In genomic region chr1:165697881-165698842, GRCh38 we compare ENCODE assay signal across 8 cellular contexts. TPM values are rescaled to one million over a fixed set of nuclear protein-coding genes. Genes with fewer than 3 reads are reported as not detected.
A peak's percentile ranks its signal among the peaks of the same experiment; 100 is the strongest.
DNase-seq lines count a peak whose midpoint lies in the region; ATAC-seq and TF ChIP-seq lines count a peak whose summit lies in the region.

Gene ALDH9A1, minus strand, starts transcription at chr1:165698562. Its CDS starts 4 bp downstream, at chr1:165698558.

- CTCF ChIA-PET in CD4-positive, alpha-beta memory T cell (lab: Charles Lee; ENCODE audit: partially characterized antibody), result interaction anchor here (0.8 to 5.0 kb wide), 9 partner anchors 11 to 217 kb away, joined by 3 to 23 read pairs (median 9); partner anchors contain the start of genes MGST3 and TMCO1

- peak; percentile 86 to 91 (median 87) for DNase-seq in CD4-positive, alpha-beta memory T cell
- DNase-seq in NCI-H748 treated with DMSO at 0.1 percent for 48 hours (lab: John Stamatoyannopoulos, UW), result peak; percentile 83
- DNase-seq in activated CD4-positive, alpha-beta T cell treated with anti-CD3 and anti-CD28 coated beads, Interleukin-2, amount 50 U/mL, for 24 hours (ENCODE audit: low read depth in 1 of 2, low spot score in 1 of 2), result peak; percentile 72 to 81
- DNase-seq in stimulated activated CD4-positive, alpha-beta T cell treated with anti-CD3 and anti-CD28 coated beads, Interleukin-4, amount 100 ng/mL, for 24 hours, result peak; percentile 88

- peak in 1 of 2 donors; percentile 6 for TF ChIP-seq RAD21 in liver (IDR thresholded peaks at IDR 0.05)

- H3K36me3 ChIP-seq in CD4-positive, alpha-beta memory T cell (ENCODE audit: insufficient read depth, low read length), result no peaks in the 10 kb centered on the region
- H3K36me3 ChIP-seq in liver (ENCODE audit: control insufficient read depth in 4 of 4, insufficient read depth in 3 of 4, low read depth in 1 of 4, low read length in 3 of 4), result no peaks in the 10 kb centered on the region

- H3K4me1 Mint-ChIP-seq in CD4-positive, alpha-beta memory T cell, result peaks cover 15 to 39% (median 27%) of the 10 kb centered on the region in 4 donors
- H3K4me1 Mint-ChIP-seq in dendritic cell treated with granulocyte-macrophage colony-stimulating factor and Interleukin-4, amounts not matched to agents 40 ng/mL and 50 ng/mL, for 4 days (ENCODE audit: low read depth), result peaks cover 17% of the 10 kb centered on the region

- POLR2A ChIA-PET in CD4-positive, alpha-beta memory T cell (lab: Charles Lee; ENCODE audit: partially characterized antibody), result interaction anchor here (0.8 to 4.4 kb wide), 17 partner anchors 11 to 791 kb away, joined by 3 to 60 read pairs (median 4); partner anchors contain the start of genes MGST3 and TMCO1

- peak within 1 kb of the TSS; percentile 60 to 75 for H3K9ac ChIP-seq in liver (ENCODE audit: low read depth in 1 of 2, low read length in 2 of 2)

- H3K27me3 ChIP-seq in CD4-positive, alpha-beta memory T cell (ENCODE audit: insufficient read depth, low read length), result no peaks in the 10 kb centered on the region
- no peaks in the 10 kb centered on the region for H3K27me3 ChIP-seq in liver (ENCODE audit: control insufficient read depth in 4 of 4, insufficient read depth in 4 of 4, low read length in 3 of 4)

- intact Hi-C loops in CD4-positive, alpha-beta memory T cell (cut with micrococcal nuclease), result loop anchor here (1.0 to 2.0 kb wide), 4 partner anchors 67 to 216 kb away; partner anchors contain the start of genes MGST3 and TMCO1
- intact Hi-C loops in dendritic cell treated with granulocyte-macrophage colony-stimulating factor and Interleukin-4, amounts not matched to agents 40 ng/mL and 50 ng/mL, for 4 days (cut with micrococcal nuclease), result loop anchor here (1.0 to 5.0 kb wide), 3 partner anchors 66 to 129 kb away; partner anchors contain the start of genes MGST3, TMCO1 and UCK2

- peak within 1 kb of the TSS; percentile 92 to 100 (median 98) for H3K4me3 Mint-ChIP-seq in CD4-positive, alpha-beta memory T cell
- peak within 1 kb of the TSS; percentile 95 for H3K4me3 Mint-ChIP-seq in dendritic cell treated with granulocyte-macrophage colony-stimulating factor and Interleukin-4, amounts not matched to agents 40 ng/mL and 50 ng/mL, for 4 days

- TF ChIP-seq CTCF in liver (IDR thresholded peaks at IDR 0.05; ENCODE audit: low read depth, low read length, missing input control), result peak; percentile 4

- H3K36me3 Mint-ChIP-seq in CD4-positive, alpha-beta memory T cell, result peaks cover 2 to 24% of the 10 kb centered on the region in 2 donors
- H3K36me3 Mint-ChIP-seq in dendritic cell treated with granulocyte-macrophage colony-stimulating factor and Interleukin-4, amounts not matched to agents 40 ng/mL and 50 ng/mL, for 4 days (ENCODE audit: low read depth), result peaks cover 27% of the 10 kb centered on the region

- H3K27me3 Mint-ChIP-seq in CD4-positive, alpha-beta memory T cell, result no peaks in the 10 kb centered on the region
- H3K27me3 Mint-ChIP-seq in dendritic cell treated with granulocyte-macrophage colony-stimulating factor and Interleukin-4, amounts not matched to agents 40 ng/mL and 50 ng/mL, for 4 days, result no peaks in the 10 kb centered on the region

- peak; percentile 89 for ATAC-seq in GM19438 (IDR thresholded peaks at IDR 0.05; ENCODE audit: low read depth, unreplicated experiment)
- ATAC-seq in HG03571 (IDR thresholded peaks at IDR 0.05; ENCODE audit: unreplicated experiment), result peak; percentile 88

- peaks cover 21% of the 10 kb centered on the region for H3K4me1 ChIP-seq in CD4-positive, alpha-beta memory T cell (ENCODE audit: insufficient read depth, low read length)
- peaks cover 8 to 41% (median 26%) of the 10 kb centered on the region in 4 donors for H3K4me1 ChIP-seq in liver (ENCODE audit: control insufficient read depth in 4 of 4, insufficient read depth in 4 of 4, low read length in 3 of 4)

- WGBS in liver, result under 1% methylated on average over 69 of the region's 69 CpGs

- peak within 1 kb of the TSS; percentile 79 for H3K27ac ChIP-seq in CD4-positive, alpha-beta memory T cell (ENCODE audit: low read depth, low read length)
- peak within 1 kb of the TSS; percentile 80 to 94 for H3K27ac ChIP-seq in liver (ENCODE audit: low read depth in 1 of 2, low read length in 2 of 2)

- no peaks in the 10 kb centered on the region for H3K9me3 ChIP-seq in CD4-positive, alpha-beta memory T cell (ENCODE audit: control insufficient read depth in 1 of 2, low read length in 2 of 2)
- no peaks in the 10 kb centered on the region for H3K9me3 ChIP-seq in liver (ENCODE audit: control insufficient read depth in 4 of 4, low read length in 3 of 4)

- peak within 1 kb of the TSS; percentile 95 to 97 for H3K4me3 ChIP-seq in CD4-positive, alpha-beta memory T cell (ENCODE audit: low read length in 2 of 2)
- H3K4me3 ChIP-seq in liver (ENCODE audit: low read depth in 1 of 3, low read length in 3 of 3), result peak within 1 kb of the TSS; percentile 67 to 89 (median 83)

- H3K9me3 Mint-ChIP-seq in CD4-positive, alpha-beta memory T cell, result peaks cover 0 to 2% (median 0%) of the 10 kb centered on the region in 8 donors
- no peaks in the 10 kb centered on the region for H3K9me3 Mint-ChIP-seq in dendritic cell treated with granulocyte-macrophage colony-stimulating factor and Interleukin-4, amounts not matched to agents 40 ng/mL and 50 ng/mL, for 4 days

- H3K27ac Mint-ChIP-seq in CD4-positive, alpha-beta memory T cell, result peak within 1 kb of the TSS; percentile 91 to 99 (median 97)
- peak within 1 kb of the TSS; percentile 98 for H3K27ac Mint-ChIP-seq in dendritic cell treated with granulocyte-macrophage colony-stimulating factor and Interleukin-4, amounts not matched to agents 40 ng/mL and 50 ng/mL, for 4 days

TF ChIP-seq in liver, 16 proteins besides CTCF, POLR2A, EP300 and RAD21:
- TF ChIP-seq TAF1 (conservative IDR thresholded peaks at IDR 0.05) (peak; percentile 71), YY1 (IDR thresholded peaks at IDR 0.05) (peak; percentile 51), FOXA2 (IDR thresholded peaks at IDR 0.05) (no peak), RXRA (IDR thresholded peaks at IDR 0.05) (peak in 1 of 2 donors; percentile 5), GABPA (IDR thresholded peaks at IDR 0.05 in 1 of 2, conservative IDR thresholded peaks at IDR 0.05 in 1 of 2) (peak; percentile 40 to 70)

RNA-seq across cellular contexts. Expression of gene ALDH9A1, which starts in this region (rescaled TPM):
- total RNA-seq in CD4-positive, alpha-beta memory T cell, result 10 to 100 TPM; 45.2 to 47.1 TPM
- polyA plus RNA-seq in CD4-positive, alpha-beta memory T cell, result 100 to 1,000 TPM in 1 of 2 donors, 10 to 100 TPM in 1; 94.8 to 106 TPM
- 10 to 100 TPM; 42.8 to 93.4 TPM for total RNA-seq in liver
- 10 to 100 TPM; 76.1 to 83.5 TPM for polyA plus RNA-seq in liver

Comparison
In these comparisons a context has a peak if more than half of its experiments do, and no peak if none do; other contexts are left out.
1. Peak in every context shown above with its lines: DNase-seq, ATAC-seq, H3K4me3 ChIP-seq and H3K27ac ChIP-seq.